Comparison of ENCODE assay signal across 8 cellular contexts in genomic region chr19:1400281-1401137, GRCh38. TPM values are rescaled to one million over a fixed set of nuclear protein-coding genes. Genes with fewer than 3 reads are reported as not detected.
DNase-seq lines count a peak whose midpoint lies in the region; ATAC-seq and TF ChIP-seq lines count a peak whose summit lies in the region.

No MANE protein-coding gene starts in this region.

- H3K4me3 ChIP-seq in lower lobe of right lung (peak overlapping the region; percentile 71), upper lobe of left lung (peak overlapping the region; percentile 54 to 66 (median 61))

- no peak for TF ChIP-seq EP300 in upper lobe of left lung (IDR thresholded peaks at IDR 0.05)

- DNase-seq in NCI-H1105 treated with DMSO at 0.1 percent for 48 hours (lab: John Stamatoyannopoulos, UW) (peak; percentile 14), NCI-H1105 (lab: John Stamatoyannopoulos, UW) (no peak), NCI-H2107 (lab: John Stamatoyannopoulos, UW) (peak; percentile 35), cerebellum (ENCODE audit: low spot score) (peak; percentile 72), lower lobe of right lung (no peak), upper lobe of left lung (peak in 1 of 2 donors; percentile 84), H4 (ENCODE audit: low spot score) (no peak), KG1 (lab: John Stamatoyannopoulos, UW) (no peak)

- 51 to 67% methylated on average over 15 to 28 of the region's 36 CpGs for WGBS in upper lobe of left lung, 2 donors

- peaks cover 26% of the 10 kb centered on the region for H3K4me1 ChIP-seq in lower lobe of right lung
- peaks cover 15 to 43% (median 26%) of the 10 kb centered on the region in 4 donors for H3K4me1 ChIP-seq in upper lobe of left lung

- H3K9me3 ChIP-seq in lower lobe of right lung (no peaks in the 10 kb centered on the region), upper lobe of left lung (no peaks in the 10 kb centered on the region)

- peaks cover 29% of the 10 kb centered on the region for H3K27me3 ChIP-seq in lower lobe of right lung (ENCODE audit: low read depth)
- peaks cover 0 to 16% (median 6%) of the 10 kb centered on the region in 4 donors for H3K27me3 ChIP-seq in upper lobe of left lung

- no peak for TF ChIP-seq POLR2A in upper lobe of left lung (IDR thresholded peaks at IDR 0.05)

- intact Hi-C loops in lower lobe of right lung (cut with DNase I) = no loop called here

- H3K27ac ChIP-seq in lower lobe of right lung (no peak overlapping the region), upper lobe of left lung (peak overlapping the region in 1 of 4 donors; percentile 43)

- H3K36me3 ChIP-seq in lower lobe of right lung = no peaks in the 10 kb centered on the region
- H3K36me3 ChIP-seq in upper lobe of left lung = peaks cover 0 to under 1% (median 0%) of the 10 kb centered on the region in 4 donors

- TF ChIP-seq CTCF in lower lobe of right lung (IDR thresholded peaks at IDR 0.05) (no peak), upper lobe of left lung (IDR thresholded peaks at IDR 0.05) (no peak)

- ATAC-seq in lower lobe of right lung (peak; percentile 32 to 34), upper lobe of left lung (ENCODE audit: low FRiP score in 2 of 2) (peak; percentile 5 to 40)

RNA-seq across cellular contexts. Expression of gene GAMT, which starts 0.8 kb away (rescaled TPM):
- 10.3 TPM for total RNA-seq in cerebellum
- 7.8 TPM for total RNA-seq in lower lobe of right lung
- 10 to 100 TPM in 2 of 6 donors, 1 to 10 TPM in 4; 4.0 to 12.1 (median 8.1) TPM for total RNA-seq in upper lobe of left lung
- 15.5 and 18.9 TPM in 2 replicates for total RNA-seq in H4 (2014; rRNA removed; shearing (Covaris generic))

RNA-seq across cellular contexts. Expression of gene DAZAP1, which starts 6.9 kb away (rescaled TPM):
- total RNA-seq in cerebellum (26.9 TPM), lower lobe of right lung (89.4 TPM), upper lobe of left lung (100 to 1,000 TPM in 1 of 6 donors, 10 to 100 TPM in 5; 38.9 to 107 (median 78.7) TPM)
- total RNA-seq in H4 (2014; rRNA removed; shearing (Covaris generic)) = 47.6 and 59.4 TPM in 2 replicates

RNA-seq across cellular contexts. Expression of gene NDUFS7, which starts 16.8 kb away (rescaled TPM):
- total RNA-seq in cerebellum = 27.6 TPM
- 76.7 TPM for total RNA-seq in lower lobe of right lung
- total RNA-seq in upper lobe of left lung = 100 to 1,000 TPM in 4 of 6 donors, 10 to 100 TPM in 2; 38.8 to 121 (median 100) TPM
- total RNA-seq in H4 (2014; rRNA removed; shearing (Covaris generic)) = 67.9 and 87.2 TPM in 2 replicates

RNA-seq across cellular contexts. Expression of gene RPS15, which starts 37.7 kb away (rescaled TPM):
- total RNA-seq in cerebellum = 280 TPM
- 854 TPM for total RNA-seq in lower lobe of right lung
- total RNA-seq in upper lobe of left lung = 1,000 to 10,000 TPM in 5 of 6 donors, 100 to 1,000 TPM in 1; 825 to 2,012 (median 1,317) TPM
- 1,025 and 1,178 TPM in 2 replicates for total RNA-seq in H4 (2014; rRNA removed; shearing (Covaris generic))

RNA-seq across cellular contexts. Expression of gene APC2, which starts 49.4 kb away (rescaled TPM):
- total RNA-seq in cerebellum (137 TPM), lower lobe of right lung (0.12 TPM), upper lobe of left lung (1 to 10 TPM in 1 of 6 donors, under 1 TPM in 4, not detected in 1; 0.06 to 1.0 (median 0.11) TPM)
- 0.02 and 1.5 TPM in 2 replicates for total RNA-seq in H4 (2014; rRNA removed; shearing (Covaris generic))

Comparison
In these comparisons a context has a peak if more than half of its experiments do, and no peak if none do; other contexts are left out.
1. DNase-seq: peak in NCI-H1105 treated with DMSO at 0.1 percent for 48 hours (single experiment), NCI-H2107 (single experiment) and cerebellum (single experiment); none in NCI-H1105 (single experiment), lower lobe of right lung (single experiment), H4 (single experiment) and KG1 (single experiment).